In the genomic region with DNA sequence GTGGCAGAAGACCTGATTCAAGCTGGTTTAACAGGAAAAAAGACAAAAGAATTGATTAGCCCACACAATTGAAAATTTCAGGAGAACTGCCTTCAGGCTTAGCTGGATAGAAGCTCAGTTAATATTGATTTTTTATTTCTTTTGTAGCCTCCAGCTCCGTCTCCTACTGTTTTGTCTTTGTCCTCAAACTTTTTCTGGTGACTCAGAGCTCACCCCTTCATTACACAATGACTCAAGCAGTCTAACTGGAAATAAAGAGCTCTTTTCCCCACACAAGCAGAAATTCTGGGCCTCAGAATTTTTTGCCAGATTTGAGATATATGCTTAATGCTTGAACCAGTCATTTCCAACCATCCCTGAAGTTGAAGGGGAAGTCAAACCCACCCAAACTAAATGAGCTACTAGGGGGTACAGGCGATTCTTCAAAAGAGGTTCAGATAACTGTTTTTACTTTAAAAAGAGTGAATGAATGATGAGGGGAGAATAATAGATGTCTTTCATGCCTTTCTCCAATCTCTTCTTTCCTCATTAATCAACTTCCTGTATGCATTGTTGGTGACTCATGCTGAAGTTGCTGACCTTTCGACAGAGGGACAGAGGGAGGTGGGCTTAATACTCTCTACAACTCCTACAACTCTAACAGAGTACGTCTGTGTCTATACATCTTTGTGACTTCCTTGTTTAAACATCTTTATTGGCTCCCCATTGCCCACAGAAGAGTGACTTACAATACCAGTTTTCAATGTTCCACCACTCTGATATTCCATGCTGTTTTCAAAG, we compare ENCODE assay signal across 15 cellular contexts. TPM values are rescaled to one million over a fixed set of nuclear protein-coding genes. Genes with fewer than 3 reads are reported as not detected.
DNase-seq lines count a peak whose midpoint lies in the region; ATAC-seq and TF ChIP-seq lines count a peak whose summit lies in the region.
"Had no signal": no experiment of that assay in that cellular context is flagged by ENCODE, and none has a peak within 500 bp of the region (broad histone marks: within the 10 kb centered on the region; RNA-seq: fewer than 3 reads in every experiment).

No MANE protein-coding gene starts in this region.

- H3K4me3 ChIP-seq in cardiac fibroblast (replicated peaks in 1 of 2; ENCODE audit: low read depth in 2 of 2, low read length in 2 of 2) (no peak overlapping the region), mesendoderm (ENCODE audit: low read length) (no peak overlapping the region), lower lobe of right lung (no peak overlapping the region)

- no peak overlapping the region for H2BK120ac ChIP-seq in mesendoderm (ENCODE audit: low read depth, low read length)

- H2AK5ac ChIP-seq in mesendoderm (ENCODE audit: low read length), result no peak overlapping the region

- H3K36me3 ChIP-seq in mesendoderm (ENCODE audit: control insufficient read depth, insufficient read depth, low read length), result no peaks in the 10 kb centered on the region
- no peaks in the 10 kb centered on the region for H3K36me3 ChIP-seq in lower lobe of right lung
- H3K36me3 ChIP-seq: WERI-Rb-1 had no signal

- H2BK5ac ChIP-seq in mesendoderm (ENCODE audit: low read length), result no peak overlapping the region

- no peak overlapping the region for H3K27ac ChIP-seq in mesendoderm (ENCODE audit: low read depth, low read length)
- H3K27ac ChIP-seq in lower lobe of right lung, result no peak overlapping the region
- H3K27ac ChIP-seq: WERI-Rb-1 had no signal

- no peak overlapping the region for H3K4ac ChIP-seq in mesendoderm (ENCODE audit: low read depth, low read length)

- H3K9ac ChIP-seq in mesendoderm (ENCODE audit: low read length), result no peak overlapping the region

- no peaks in the 10 kb centered on the region for H3K79me1 ChIP-seq in mesendoderm (ENCODE audit: low read length)

- no peak overlapping the region for H3K4me2 ChIP-seq in mesendoderm (ENCODE audit: low read length)

- ATAC-seq in HG02571 (IDR thresholded peaks at IDR 0.05; ENCODE audit: unreplicated experiment), result no peak
- no peak for ATAC-seq in HG03432 (IDR thresholded peaks at IDR 0.05; ENCODE audit: unreplicated experiment)
- no peak for ATAC-seq in lower lobe of right lung

- intact Hi-C loops in lower lobe of right lung (cut with DNase I), result no loop called here

- no peak overlapping the region for H3K18ac ChIP-seq in mesendoderm (ENCODE audit: low read length)

- H3K56ac ChIP-seq in mesendoderm (ENCODE audit: low read length), result no peak overlapping the region

- H2BK15ac ChIP-seq in mesendoderm (replicated peaks; ENCODE audit: low read depth), result no peak overlapping the region

- peaks cover 11% of the 10 kb centered on the region for H3K9me3 ChIP-seq in lower lobe of right lung

- no peak overlapping the region for H4K8ac ChIP-seq in mesendoderm (ENCODE audit: low read depth, low read length)

- no peak overlapping the region for H4K5ac ChIP-seq in mesendoderm (ENCODE audit: low read length)

- TF ChIP-seq CTCF in cardiac fibroblast (IDR thresholded peaks at IDR 0.05; ENCODE audit: low read depth, low read length) (no peak), lower lobe of right lung (IDR thresholded peaks at IDR 0.05) (no peak)

- DNase-seq in AG20443 (ENCODE audit: low spot score) (peak; percentile 49), LHCN-M2 (ENCODE audit: low read depth) (peak; percentile 84), cardiac fibroblast (ENCODE audit: low read depth in 2 of 2) (peak; percentile 64 to 86), mesendoderm (peak; percentile 23), NCI-H1092 (lab: John Stamatoyannopoulos, UW) (no peak), lower lobe of right lung (no peak)
- DNase-seq: activated CD8-positive, alpha-beta memory T cell treated with anti-CD3 and anti-CD28 coated beads, Interleukin-2, amount 50 U/mL, for 48 hours; amniotic stem cell; CD4-positive, alpha-beta T cell; H9; RPMI8226; stimulated activated CD4-positive, alpha-beta T cell treated with anti-CD3 and anti-CD28 coated beads, Interleukin-15, amount 100 ng/mL, for 24 hours; WERI-Rb-1 had no signal

- no CpG with 5 or more reads among the region's 4 CpGs for WGBS in mesendoderm (ENCODE audit: extremely low coverage, insufficient coverage, low lambda C conversion rate)

- no peak overlapping the region for H3K23ac ChIP-seq in mesendoderm (ENCODE audit: low read length)

- H3K4me1 ChIP-seq in mesendoderm (ENCODE audit: control insufficient read depth, low read depth, low read length) (no peaks in the 10 kb centered on the region), lower lobe of right lung (no peaks in the 10 kb centered on the region)

- H3K27me3 ChIP-seq in mesendoderm (ENCODE audit: insufficient read depth, low read length, poor library complexity) (no peaks in the 10 kb centered on the region), lower lobe of right lung (ENCODE audit: low read depth) (no peaks in the 10 kb centered on the region)

- no peaks in the 10 kb centered on the region for H3K79me2 ChIP-seq in mesendoderm (ENCODE audit: control insufficient read depth, insufficient read depth, low read length)

RNA-seq across cellular contexts. Expression of gene ACP6, which starts 6.2 kb away (rescaled TPM):
- 5.4 and 8.9 TPM in 2 replicates for total RNA-seq in LHCN-M2 (2014; rRNA removed)
- 11.9 TPM for polyA plus RNA-seq in LHCN-M2 (2012)
- 9.3 TPM for polyA plus RNA-seq in mesendoderm (2013, experiment 1 of 2)
- 9.1 TPM for polyA plus RNA-seq in mesendoderm (2013, experiment 2 of 2)
- 16.4 TPM for total RNA-seq in lower lobe of right lung

Comparison
In these comparisons a context has a peak if more than half of its experiments do, and no peak if none do; other contexts are left out.
1. DNase-seq: peak in AG20443 (single experiment), LHCN-M2 (single experiment), cardiac fibroblast (2 of 2) and mesendoderm (single experiment); none in NCI-H1092 (single experiment) and lower lobe of right lung (single experiment).